Comparison of ENCODE assay signal across 24 cellular contexts in the genomic region with DNA sequence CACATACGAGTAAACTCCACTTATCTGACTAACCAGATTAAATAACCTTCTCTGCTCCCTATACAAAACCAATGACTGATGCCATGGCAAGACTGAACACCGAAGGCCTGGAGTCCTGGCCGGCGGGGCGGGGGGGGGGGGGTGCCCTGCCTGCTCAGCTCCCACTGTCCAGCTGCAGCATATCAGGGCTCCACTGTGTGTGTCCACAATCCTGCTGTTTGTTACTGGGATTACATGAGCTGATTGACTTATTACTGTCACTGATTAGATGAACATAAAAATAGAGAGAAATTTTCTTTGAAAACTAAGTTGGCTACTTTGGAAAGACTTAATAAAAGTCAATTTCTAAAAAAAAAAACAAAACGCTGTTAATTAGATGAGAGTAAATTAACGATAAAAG. TPM values are rescaled to one million over a fixed set of nuclear protein-coding genes. Genes with fewer than 3 reads are reported as not detected.
"Had no signal": no experiment of that assay in that cellular context is flagged by ENCODE, and none has a peak within 500 bp of the region (broad histone marks: within the 10 kb centered on the region; RNA-seq: fewer than 3 reads in every experiment).

No MANE protein-coding gene starts in this region.

- H3K4me3 ChIP-seq: gastrocnemius medialis, mucosa of descending colon, right atrium auricular region, SK-N-MC, skin epidermis had no signal

- ATAC-seq: activated naive CD4-positive, alpha-beta T cell treated with anti-CD3 and anti-CD28 coated beads, Interleukin-2, amount 50 U/mL, for 72 hours; activated T-cell treated with anti-CD3 and anti-CD28 coated beads, Interleukin-2, amount 50 U/mL, for 4 hours; gastrocnemius medialis; mucosa of descending colon; naive thymus-derived CD4-positive, alpha-beta T cell; stimulated activated naive B cell treated with anti-CD40 and anti-IgM and Interleukin-4, amounts not matched to agents 10 μg/mL and 1 μg/mL and 100 μg/mL, for 72 hours; T-cell had no signal

- DNase-seq: activated CD4-positive, alpha-beta T cell treated with anti-CD3 and anti-CD28 coated beads for 1 hour; activated CD4-positive, alpha-beta T cell treated with anti-CD3 and anti-CD28 coated beads, Interleukin-2, amount 50 U/mL, for 4 hours; activated effector memory CD4-positive, alpha-beta T cell treated with Interleukin-2 at 50 U/mL for 16 hours; activated T-cell treated with anti-CD3 and anti-CD28 coated beads, Interleukin-2, amount 50 U/mL, for 4 hours; cerebellar nuclear complex; gastrocnemius medialis; mammary epithelial cell; naive thymus-derived CD4-positive, alpha-beta T cell; stimulated activated CD4-positive, alpha-beta T cell treated with anti-CD3 and anti-CD28 coated beads, Interleukin-15, amount 100 ng/mL, for 24 hours; stimulated activated CD4-positive, alpha-beta T cell treated with anti-CD3 and anti-CD28 coated beads, Interleukin-4, amount 100 ng/mL, for 1 hour; stimulated activated naive B cell treated with anti-CD40 and anti-IgM and Interleukin-4, amounts not matched to agents 10 μg/mL and 1 μg/mL and 100 μg/mL, for 72 hours; T-cell; T-helper 9 cell; trophoblast cell had no signal

- H3K27ac ChIP-seq: epithelial cell of prostate, gastrocnemius medialis, parathyroid adenoma, right atrium auricular region, SK-N-MC had no signal

- H3K27me3 ChIP-seq: gastrocnemius medialis, right atrium auricular region had no signal

- H3K4me1 ChIP-seq: gastrocnemius medialis, parathyroid adenoma, right atrium auricular region had no signal

- H3K27me3 Mint-ChIP-seq: brain; dendritic cell treated with granulocyte-macrophage colony-stimulating factor and Interleukin-4, amounts not matched to agents 40 ng/mL and 50 ng/mL, for 4 days; naive thymus-derived CD4-positive, alpha-beta T cell; stimulated activated naive B cell treated with anti-CD40 and anti-IgM and Interleukin-4, amounts not matched to agents 10 μg/mL and 1 μg/mL and 100 μg/mL, for 72 hours; T-cell had no signal

- H3K9me3 Mint-ChIP-seq: activated naive CD4-positive, alpha-beta T cell treated with anti-CD3 and anti-CD28 coated beads, Interleukin-2, amount 50 U/mL, for 72 hours; activated T-cell treated with anti-CD3 and anti-CD28 coated beads, Interleukin-2, amount 50 U/mL, for 4 hours; brain; dendritic cell treated with granulocyte-macrophage colony-stimulating factor and Interleukin-4, amounts not matched to agents 40 ng/mL and 50 ng/mL, for 4 days; naive thymus-derived CD4-positive, alpha-beta T cell; T-cell had no signal

- H3K4me3 Mint-ChIP-seq: activated T-cell treated with anti-CD3 and anti-CD28 coated beads, Interleukin-2, amount 50 U/mL, for 4 hours; brain; dendritic cell treated with granulocyte-macrophage colony-stimulating factor and Interleukin-4, amounts not matched to agents 40 ng/mL and 50 ng/mL, for 4 days; naive thymus-derived CD4-positive, alpha-beta T cell; stimulated activated naive B cell treated with anti-CD40 and anti-IgM and Interleukin-4, amounts not matched to agents 10 μg/mL and 1 μg/mL and 100 μg/mL, for 72 hours; T-cell had no signal

- H3K9me3 ChIP-seq: gastrocnemius medialis, mucosa of descending colon, right atrium auricular region had no signal

- H3K27ac Mint-ChIP-seq: brain; dendritic cell treated with granulocyte-macrophage colony-stimulating factor and Interleukin-4, amounts not matched to agents 40 ng/mL and 50 ng/mL, for 4 days had no signal

RNA-seq across cellular contexts. Expression of a gene that starts 31.7 kb away (rescaled TPM):
- total RNA-seq: fibroblast of lung, mammary epithelial cell had no signal
- polyA plus RNA-seq: fibroblast of lung; mammary epithelial cell; naive thymus-derived CD4-positive, alpha-beta T cell had no signal
